12 cellular contexts compared by ENCODE assay signal in the genomic region with DNA sequence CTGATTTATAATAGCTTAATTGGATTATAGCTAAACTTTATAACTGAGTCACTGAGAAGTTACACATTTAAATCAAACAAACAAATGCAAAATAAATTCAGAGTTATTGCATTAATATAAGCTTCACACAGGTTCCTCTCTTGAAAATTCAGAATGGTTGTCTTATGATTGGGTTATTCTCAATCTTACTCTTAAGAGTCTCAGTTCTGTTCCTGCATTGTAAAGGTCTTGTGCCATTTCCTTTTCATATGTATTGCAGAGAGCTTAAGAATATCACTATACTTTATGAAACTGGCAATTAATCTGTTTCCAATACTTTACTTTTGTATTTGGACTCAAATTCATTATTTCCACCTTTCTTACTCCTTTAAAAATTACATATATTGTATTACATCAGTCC.
DNase-seq lines count a peak whose midpoint lies in the region; ATAC-seq and TF ChIP-seq lines count a peak whose summit lies in the region.
"Had no signal": no experiment of that assay in that cellular context is flagged by ENCODE, and none has a peak within 500 bp of the region (broad histone marks: within the 10 kb centered on the region; RNA-seq: fewer than 3 reads in every experiment).

No MANE protein-coding gene starts in this region.

- TF ChIP-seq CTCF in brain (conservative IDR thresholded peaks at IDR 0.05): no peak
- no peak for TF ChIP-seq CTCF in tibial nerve (IDR thresholded peaks at IDR 0.05)
- no peak for TF ChIP-seq CTCF in GM13977 (IDR thresholded peaks at IDR 0.05; ENCODE audit: extremely low read depth, insufficient read depth, missing control alignments)

- no peaks in the 10 kb centered on the region for H3K27me3 Mint-ChIP-seq in brain
- no peaks in the 10 kb centered on the region for H3K27me3 Mint-ChIP-seq in activated CD4-positive, alpha-beta T cell treated with anti-CD3 and anti-CD28 coated beads, Interleukin-2, amount 10 ng/mL, durations not matched to agents 24 days and 14 days
- H3K27me3 Mint-ChIP-seq: activated naive CD8-positive, alpha-beta T cell treated with anti-CD3 and anti-CD28 coated beads, Interleukin-2, amount 50 U/mL, for 24 hours had no signal

- no peaks in the 10 kb centered on the region for H3K36me3 Mint-ChIP-seq in brain
- no peaks in the 10 kb centered on the region for H3K36me3 Mint-ChIP-seq in activated CD4-positive, alpha-beta T cell treated with anti-CD3 and anti-CD28 coated beads, Interleukin-2, amount 10 ng/mL, durations not matched to agents 24 days and 14 days (ENCODE audit: low read depth)

- no peaks in the 10 kb centered on the region for H3K9me3 ChIP-seq in tibial nerve
- H3K9me3 ChIP-seq: BLaER1 treated with 17β-estradiol and CSF1 and Interleukin-3, amounts not matched to agents 10 nM and 100 nM; colonic mucosa; stomach had no signal

- no peaks in the 10 kb centered on the region for H3K27me3 ChIP-seq in tibial nerve
- H3K27me3 ChIP-seq: BLaER1 treated with 17β-estradiol and CSF1 and Interleukin-3, amounts not matched to agents 10 nM and 100 nM; colonic mucosa; stomach had no signal

- no peaks in the 10 kb centered on the region for H3K9me3 Mint-ChIP-seq in brain
- H3K9me3 Mint-ChIP-seq in activated CD4-positive, alpha-beta T cell treated with anti-CD3 and anti-CD28 coated beads, Interleukin-2, amount 10 ng/mL, durations not matched to agents 24 days and 14 days: no peaks in the 10 kb centered on the region
- H3K9me3 Mint-ChIP-seq: activated naive CD8-positive, alpha-beta T cell treated with anti-CD3 and anti-CD28 coated beads, Interleukin-2, amount 50 U/mL, for 24 hours had no signal

- no peak for DNase-seq in stimulated activated CD8-positive, alpha-beta memory T cell treated with anti-CD3 and anti-CD28 coated beads, Interleukin-4, amount 100 ng/mL, for 48 hours
- DNase-seq in activated CD4-positive, alpha-beta T cell treated with anti-CD3 and anti-CD28 coated beads, Interleukin-2, amount 10 ng/mL, durations not matched to agents 24 days and 14 days: no peak
- DNase-seq in tibial nerve (ENCODE audit: low spot score in 2 of 2) (no peak), GM13977 (ENCODE audit: low spot score) (no peak)
- DNase-seq: activated naive CD8-positive, alpha-beta T cell treated with anti-CD3 and anti-CD28 coated beads, Interleukin-2, amount 50 U/mL, for 24 hours; colonic mucosa; stomach had no signal

- ATAC-seq in GM18909 (IDR thresholded peaks at IDR 0.05; ENCODE audit: poor library complexity, unreplicated experiment) (peak; percentile 88), GM21723 (IDR thresholded peaks at IDR 0.05; ENCODE audit: unreplicated experiment) (peak; percentile 89), HG03064 (IDR thresholded peaks at IDR 0.05; ENCODE audit: low read depth, unreplicated experiment) (peak; percentile 89)
- ATAC-seq: activated naive CD8-positive, alpha-beta T cell treated with anti-CD3 and anti-CD28 coated beads, Interleukin-2, amount 50 U/mL, for 24 hours had no signal

- H3K27ac Mint-ChIP-seq in brain: peak overlapping the region in 4 of 5 experiments; percentile 23 to 84 (median 72)
- no peak overlapping the region for H3K27ac Mint-ChIP-seq in activated CD4-positive, alpha-beta T cell treated with anti-CD3 and anti-CD28 coated beads, Interleukin-2, amount 10 ng/mL, durations not matched to agents 24 days and 14 days
- H3K27ac Mint-ChIP-seq: activated naive CD8-positive, alpha-beta T cell treated with anti-CD3 and anti-CD28 coated beads, Interleukin-2, amount 50 U/mL, for 24 hours had no signal

- peaks cover 5% of the 10 kb centered on the region for H3K4me1 Mint-ChIP-seq in brain
- H3K4me1 Mint-ChIP-seq in activated CD4-positive, alpha-beta T cell treated with anti-CD3 and anti-CD28 coated beads, Interleukin-2, amount 10 ng/mL, durations not matched to agents 24 days and 14 days: no peaks in the 10 kb centered on the region
- H3K4me1 Mint-ChIP-seq: activated naive CD8-positive, alpha-beta T cell treated with anti-CD3 and anti-CD28 coated beads, Interleukin-2, amount 50 U/mL, for 24 hours had no signal

- intact Hi-C loops in activated CD4-positive, alpha-beta T cell treated with anti-CD3 and anti-CD28 coated beads, Interleukin-2, amount 10 ng/mL, durations not matched to agents 24 days and 14 days (cut with micrococcal nuclease): no loop called here

- no peak for TF ChIP-seq EP300 in tibial nerve (IDR thresholded peaks at IDR 0.05)

- H3K4me1 ChIP-seq in tibial nerve: no peaks in the 10 kb centered on the region
- H3K4me1 ChIP-seq: BLaER1 treated with 17β-estradiol and CSF1 and Interleukin-3, amounts not matched to agents 10 nM and 100 nM; colonic mucosa; stomach had no signal

- H3K4me3 Mint-ChIP-seq in brain: no peak overlapping the region
- no peak overlapping the region for H3K4me3 Mint-ChIP-seq in activated CD4-positive, alpha-beta T cell treated with anti-CD3 and anti-CD28 coated beads, Interleukin-2, amount 10 ng/mL, durations not matched to agents 24 days and 14 days
- H3K4me3 Mint-ChIP-seq: activated naive CD8-positive, alpha-beta T cell treated with anti-CD3 and anti-CD28 coated beads, Interleukin-2, amount 50 U/mL, for 24 hours had no signal

- H3K36me3 ChIP-seq in tibial nerve: no peaks in the 10 kb centered on the region
- H3K36me3 ChIP-seq: BLaER1 treated with 17β-estradiol and CSF1 and Interleukin-3, amounts not matched to agents 10 nM and 100 nM; colonic mucosa; stomach had no signal

- in situ Hi-C loops in GM13977 (cut with MboI; ENCODE audit: low pct_unique_long_range_greater_than_20kb, low sequenced_read_pairs, unreplicated experiment): no loop called here

- TF ChIP-seq POLR2A in tibial nerve (IDR thresholded peaks at IDR 0.05): no peak

- H3K27ac ChIP-seq in tibial nerve: no peak overlapping the region
- H3K27ac ChIP-seq: BLaER1 treated with 17β-estradiol and CSF1 and Interleukin-3, amounts not matched to agents 10 nM and 100 nM; colonic mucosa; stomach had no signal

- H3K4me3 ChIP-seq in tibial nerve: no peak overlapping the region
- H3K4me3 ChIP-seq: BLaER1 treated with 17β-estradiol and CSF1 and Interleukin-3, amounts not matched to agents 10 nM and 100 nM; colonic mucosa; stomach had no signal
